ENCODE assay signal across 8 cellular contexts in the genomic region with DNA sequence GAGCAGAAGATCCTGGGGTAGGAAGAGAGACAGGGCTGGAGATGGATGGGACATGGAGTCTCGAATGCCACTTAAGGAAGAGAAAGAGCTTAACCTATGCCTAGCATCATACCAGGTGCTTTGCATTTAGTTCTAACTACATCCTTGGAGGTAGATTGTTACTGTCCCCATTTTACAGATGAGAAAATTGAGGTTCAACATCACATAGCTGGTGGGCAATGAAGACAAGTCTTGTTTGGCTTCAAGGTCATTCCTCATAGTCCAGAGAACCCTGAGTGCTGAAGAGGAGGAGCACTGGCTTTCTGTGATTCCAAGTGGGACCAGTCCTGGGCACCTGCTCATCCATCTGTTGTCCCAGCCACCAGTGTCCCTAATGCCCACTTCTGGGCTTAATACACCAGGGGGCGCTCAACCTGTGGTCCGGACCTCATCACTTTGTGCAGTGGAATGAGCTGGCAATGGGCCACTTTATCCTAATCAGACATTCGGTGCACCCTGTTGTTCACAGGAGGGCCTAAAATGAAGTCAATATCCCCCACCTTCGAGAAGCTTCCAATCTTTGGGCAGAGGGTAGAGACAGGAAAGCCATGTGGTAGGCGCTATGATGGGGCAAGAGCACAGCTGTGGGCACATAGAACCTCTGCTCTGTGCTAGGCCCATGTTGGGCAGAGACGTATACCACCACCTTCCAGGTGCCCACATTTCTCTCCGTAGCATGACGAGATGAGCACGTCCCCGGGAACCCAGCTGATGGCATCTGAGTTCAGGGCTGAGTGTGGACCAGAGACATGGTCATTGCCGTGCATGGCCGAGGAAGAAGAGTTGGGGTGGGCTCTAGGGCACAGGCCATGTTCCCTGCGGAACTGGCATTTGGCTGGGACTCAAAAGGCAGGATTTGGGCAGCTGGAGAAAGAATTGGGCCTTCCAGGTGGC. TPM values are rescaled to one million over a fixed set of nuclear protein-coding genes. Genes with fewer than 3 reads are reported as not detected.
DNase-seq lines count a peak whose midpoint lies in the region; ATAC-seq and TF ChIP-seq lines count a peak whose summit lies in the region.

No MANE protein-coding gene starts in this region.

- H3K4me1 Mint-ChIP-seq in activated naive CD4-positive, alpha-beta T cell treated with anti-CD3 and anti-CD28 coated beads, Interleukin-2, amount 50 U/mL, for 24 hours: peaks cover 83% of the 10 kb centered on the region

- H3K36me3 ChIP-seq in Panc1 (ENCODE audit: control insufficient read depth, insufficient read depth, low read length): no peaks in the 10 kb centered on the region
- H3K36me3 ChIP-seq in kidney epithelial cell (ENCODE audit: control insufficient read depth, insufficient read depth, low read length): no peaks in the 10 kb centered on the region
- H3K36me3 ChIP-seq in tibial nerve: no peaks in the 10 kb centered on the region

- H3K9me3 ChIP-seq in Panc1 (ENCODE audit: control insufficient read depth, insufficient read depth, low read depth, low read length) (no peaks in the 10 kb centered on the region), tibial nerve (no peaks in the 10 kb centered on the region)

- intact Hi-C loops in Panc1 (cut with micrococcal nuclease; ENCODE audit: unreplicated experiment): loop anchor here (10.0 kb wide), 1 partner anchor 64 kb away; the partner anchor contains the start of gene HMGN2

- DNase-seq in GM10248 (ENCODE audit: extremely low spot score) (peak; percentile 60), Panc1 (ENCODE audit: low read depth, low spot score) (peak; percentile 28), kidney epithelial cell (ENCODE audit: low read depth) (no peak), tibial nerve (ENCODE audit: low spot score in 2 of 2) (no peak)
- DNase-seq in stimulated activated naive CD8-positive, alpha-beta T cell treated with anti-CD3 and anti-CD28 coated beads, Interleukin-15, Interleukin-2, amounts not matched to agents 100 U/mL and 50 U/mL, for 24 hours: peak; percentile 70

- CTCF ChIA-PET in GM10248 (lab: Yijun Ruan, JAX) (interaction anchor here (0.7 to 6.7 kb wide), 44 partner anchors 9 to 789 kb away, joined by 3 to 146 read pairs (median 5); partner anchors contain the start of genes HMGN2, PIGV and RPS6KA1), Panc1 (lab: Charles Lee) (interaction anchor here (0.6 to 1.5 kb wide), 4 partner anchors 11 to 94 kb away, joined by 3 to 8 read pairs (median 5); no protein-coding TSS in a partner anchor)

- H3K4me1 ChIP-seq in Panc1 (ENCODE audit: control insufficient read depth, insufficient read depth, low read length) (peaks cover 3% of the 10 kb centered on the region; the same call in 1 of the 2 replicates), tibial nerve (peaks cover 0 to 38% (median 8%) of the 10 kb centered on the region in 4 donors)

- H3K4me3 ChIP-seq in Panc1 (ENCODE audit: low read depth in 2 of 2, low read length in 2 of 2) (no peak overlapping the region), kidney epithelial cell (ENCODE audit: low read depth, low read length) (no peak overlapping the region), tibial nerve (no peak overlapping the region)

- H3K27me3 ChIP-seq in Panc1 (ENCODE audit: control insufficient read depth, insufficient read depth, low read length): no peaks in the 10 kb centered on the region
- H3K27me3 ChIP-seq in kidney epithelial cell (ENCODE audit: control insufficient read depth, insufficient read depth, low read length): no peaks in the 10 kb centered on the region
- H3K27me3 ChIP-seq in tibial nerve: no peaks in the 10 kb centered on the region

- peak overlapping the region; percentile 58 for H3K4me3 Mint-ChIP-seq in activated naive CD4-positive, alpha-beta T cell treated with anti-CD3 and anti-CD28 coated beads, Interleukin-2, amount 50 U/mL, for 24 hours

- H3K9me3 Mint-ChIP-seq in activated naive CD4-positive, alpha-beta T cell treated with anti-CD3 and anti-CD28 coated beads, Interleukin-2, amount 50 U/mL, for 24 hours: no peaks in the 10 kb centered on the region

- in situ Hi-C loops in Panc1 (cut with HindIII; ENCODE audit: low pct_unique_long_range_greater_than_20kb, low sequenced_read_pairs): no loop called here

- TF ChIP-seq EP300 in tibial nerve (IDR thresholded peaks at IDR 0.05): no peak

- TF ChIP-seq CTCF in 22Rv1 (IDR thresholded peaks at IDR 0.05) (peak; percentile 84), GM10248 (IDR thresholded peaks at IDR 0.05; ENCODE audit: control extremely low read depth, extremely low read depth, low read depth, missing control alignments) (peak; percentile 66), Panc1 (IDR thresholded peaks at IDR 0.05) (peak; percentile 74; the same call in 1 of the 2 replicates), kidney epithelial cell (IDR thresholded peaks at IDR 0.05; ENCODE audit: insufficient read depth, low read length, poor library complexity, severe bottlenecking) (peak; percentile 58), tibial nerve (IDR thresholded peaks at IDR 0.05) (peak in 1 of 5 experiments; percentile 24)

- BruUV-seq in Panc1 (replicated peaks; lab: Mats Ljungman, UMichigan): no TSS peak

- TF ChIP-seq POLR2A in tibial nerve (IDR thresholded peaks at IDR 0.05): no peak

- POLR2A ChIA-PET in GM10248 (lab: Yijun Ruan, JAX): interaction anchor here (1.4 kb wide), 1 partner anchor 10 kb away, joined by 4 read pairs; no protein-coding TSS in a partner anchor
- POLR2A ChIA-PET in Panc1 (lab: Charles Lee): no interaction called here

- no peak overlapping the region for H3K27ac ChIP-seq in 22Rv1
- no peak overlapping the region for H3K27ac ChIP-seq in Panc1 (ENCODE audit: low read length)
- H3K27ac ChIP-seq in tibial nerve: peak overlapping the region in 1 of 4 donors; percentile 8

- peak overlapping the region; percentile 79 for H3K27ac Mint-ChIP-seq in activated naive CD4-positive, alpha-beta T cell treated with anti-CD3 and anti-CD28 coated beads, Interleukin-2, amount 50 U/mL, for 24 hours

- H3K36me3 Mint-ChIP-seq in activated naive CD4-positive, alpha-beta T cell treated with anti-CD3 and anti-CD28 coated beads, Interleukin-2, amount 50 U/mL, for 24 hours: no peaks in the 10 kb centered on the region

- H3K27me3 Mint-ChIP-seq in activated naive CD4-positive, alpha-beta T cell treated with anti-CD3 and anti-CD28 coated beads, Interleukin-2, amount 50 U/mL, for 24 hours: no peaks in the 10 kb centered on the region

- ATAC-seq in Panc1: peak; percentile 75
- no peak for ATAC-seq in stimulated activated naive CD8-positive, alpha-beta T cell treated with anti-CD3 and anti-CD28 coated beads, Interleukin-15, Interleukin-2, amounts not matched to agents 100 U/mL and 50 U/mL, for 24 hours
- no peak for ATAC-seq in HG03196 (IDR thresholded peaks at IDR 0.05; ENCODE audit: unreplicated experiment)

- WGBS in tibial nerve, 2 donors: 74 to 77% methylated on average over 14 of the region's 14 CpGs

RNA-seq across cellular contexts. Expression of gene RPS6KA1, which starts 9.2 kb away (rescaled TPM):
- total RNA-seq in Panc1 (2021; ENCODE audit: unreplicated experiment) (44.0 TPM), kidney epithelial cell (48.1 and 48.5 TPM in 2 replicates), tibial nerve (10 to 100 TPM; 10.7 to 37.2 (median 13.5) TPM)
- 32.1 TPM for polyA plus RNA-seq in Panc1 (2012; ENCODE audit: insufficient read length)

Comparison
In these comparisons a context has a peak if more than half of its experiments do, and no peak if none do; other contexts are left out.
1. DNase-seq: peak in GM10248 (single experiment), Panc1 (single experiment) and stimulated activated naive CD8-positive, alpha-beta T cell treated with anti-CD3 and anti-CD28 coated beads, Interleukin-15, Interleukin-2, amounts not matched to agents 100 U/mL and 50 U/mL, for 24 hours (single experiment); none in kidney epithelial cell (single experiment) and tibial nerve (0 of 2).